In genomic region chr17:76246080-76247066, GRCh38 we compare ENCODE assay signal across 9 cellular contexts. TPM values are rescaled to one million over a fixed set of nuclear protein-coding genes. Genes with fewer than 3 reads are reported as not detected.
DNase-seq lines count a peak whose midpoint lies in the region; ATAC-seq and TF ChIP-seq lines count a peak whose summit lies in the region.
"Had no signal": no experiment of that assay in that cellular context is flagged by ENCODE, and none has a peak within 500 bp of the region (broad histone marks: within the 10 kb centered on the region; RNA-seq: fewer than 3 reads in every experiment).

No MANE protein-coding gene starts in this region.

- peak; percentile 24 for DNase-seq in GDM1 (lab: John Stamatoyannopoulos, UW)
- peak; percentile 88 for DNase-seq in activated CD4-positive, alpha-beta memory T cell treated with anti-CD3 and anti-CD28 coated beads for 36 hours
- peak; percentile 30 for DNase-seq in medulla oblongata (ENCODE audit: extremely low spot score)
- DNase-seq in mesothelial cell of epicardium (ENCODE audit: low spot score in 2 of 2, unreplicated experiment in 2 of 2) = no peak
- no peak for DNase-seq in G401 (ENCODE audit: low spot score)
- DNase-seq in NCI-H1105 (lab: John Stamatoyannopoulos, UW) = no peak

- no peaks in the 10 kb centered on the region for H3K36me3 Mint-ChIP-seq in activated CD4-positive, alpha-beta memory T cell treated with anti-CD3 and anti-CD28 coated beads for 36 hours
- H3K36me3 Mint-ChIP-seq in mesothelial cell of epicardium = no peaks in the 10 kb centered on the region

- peak overlapping the region; percentile 90 for H3K27ac Mint-ChIP-seq in activated CD4-positive, alpha-beta memory T cell treated with anti-CD3 and anti-CD28 coated beads for 36 hours
- no peak overlapping the region for H3K27ac Mint-ChIP-seq in mesothelial cell of epicardium

- no peaks in the 10 kb centered on the region for H3K9me3 Mint-ChIP-seq in activated CD4-positive, alpha-beta memory T cell treated with anti-CD3 and anti-CD28 coated beads for 36 hours
- H3K9me3 Mint-ChIP-seq in mesothelial cell of epicardium = no peaks in the 10 kb centered on the region

- peak overlapping the region; percentile 52 for H3K4me3 Mint-ChIP-seq in activated CD4-positive, alpha-beta memory T cell treated with anti-CD3 and anti-CD28 coated beads for 36 hours
- no peak overlapping the region for H3K4me3 Mint-ChIP-seq in mesothelial cell of epicardium

- POLR2A ChIA-PET in activated CD4-positive, alpha-beta memory T cell treated with anti-CD3 and anti-CD28 coated beads for 36 hours (lab: Charles Lee) = interaction anchor here (0.6 to 3.5 kb wide), 13 partner anchors 8 to 66 kb away, joined by 3 to 51 read pairs (median 6); partner anchors contain the start of gene UBALD2

- in situ Hi-C loops in G401 (cut with HindIII; ENCODE audit: low sequenced_read_pairs) = no loop called here

- ATAC-seq in GM19463 (IDR thresholded peaks at IDR 0.05; ENCODE audit: unreplicated experiment) (peak; percentile 96), HG03442 (IDR thresholded peaks at IDR 0.05; ENCODE audit: unreplicated experiment) (peak; percentile 92)
- ATAC-seq: HCT116 had no signal

- CTCF ChIA-PET in activated CD4-positive, alpha-beta memory T cell treated with anti-CD3 and anti-CD28 coated beads for 36 hours (lab: Charles Lee) = interaction anchor here (0.6 to 3.0 kb wide), 16 partner anchors 8 to 386 kb away, joined by 3 to 22 read pairs (median 5); partner anchors contain the start of gene UBALD2

- no peak for TF ChIP-seq CTCF in mesothelial cell of epicardium (IDR thresholded peaks at IDR 0.05; ENCODE audit: unreplicated experiment)

- peaks cover 49% of the 10 kb centered on the region for H3K4me1 Mint-ChIP-seq in activated CD4-positive, alpha-beta memory T cell treated with anti-CD3 and anti-CD28 coated beads for 36 hours (ENCODE audit: low read depth)
- H3K4me1 Mint-ChIP-seq in mesothelial cell of epicardium = peaks cover 18% of the 10 kb centered on the region

- intact Hi-C loops in activated CD4-positive, alpha-beta memory T cell treated with anti-CD3 and anti-CD28 coated beads for 36 hours (cut with micrococcal nuclease) = loop anchor here (1.0 kb wide), 5 partner anchors 18 to 67 kb away; no protein-coding TSS in a partner anchor

- no peaks in the 10 kb centered on the region for H3K27me3 Mint-ChIP-seq in activated CD4-positive, alpha-beta memory T cell treated with anti-CD3 and anti-CD28 coated beads for 36 hours
- H3K27me3 Mint-ChIP-seq in mesothelial cell of epicardium (ENCODE audit: low read depth) = peaks cover 24% of the 10 kb centered on the region

RNA-seq across cellular contexts. Expression of gene RNF157, which starts 6.1 kb away (rescaled TPM):
- total RNA-seq in activated CD4-positive, alpha-beta memory T cell treated with anti-CD3 and anti-CD28 coated beads for 36 hours = 10 to 100 TPM; 25.4 to 28.0 TPM
- total RNA-seq in mesothelial cell of epicardium = 6.8 to 8.0 TPM (median 7.8 TPM) in 3 replicates
- 4.4 and 5.5 TPM in 2 replicates for total RNA-seq in G401 (2014; rRNA removed; shearing (Covaris generic))

RNA-seq across cellular contexts. Expression of gene UBALD2, which starts 18.8 kb away (rescaled TPM):
- 100 to 1,000 TPM; 317 TPM for total RNA-seq in activated CD4-positive, alpha-beta memory T cell treated with anti-CD3 and anti-CD28 coated beads for 36 hours
- 25.3 to 26.4 TPM (median 25.7 TPM) in 3 replicates for total RNA-seq in mesothelial cell of epicardium
- 4.8 and 8.7 TPM in 2 replicates for total RNA-seq in G401 (2014; rRNA removed; shearing (Covaris generic))

Comparison
In these comparisons a context has a peak if more than half of its experiments do, and no peak if none do; other contexts are left out.
1. DNase-seq: peak in GDM1 (single experiment), activated CD4-positive, alpha-beta memory T cell treated with anti-CD3 and anti-CD28 coated beads for 36 hours (single experiment) and medulla oblongata (single experiment); none in mesothelial cell of epicardium (0 of 2), G401 (single experiment) and NCI-H1105 (single experiment).
2. RNA of gene UBALD2, which starts 18.8 kb away (total RNA-seq): 317 TPM in activated CD4-positive, alpha-beta memory T cell treated with anti-CD3 and anti-CD28 coated beads for 36 hours; 25.3 to 26.4 TPM in mesothelial cell of epicardium and 4.8 to 8.7 TPM in G401; every median in the first group is over 10 times any median in the second.